In genomic region chr2:142139384-142139783, GRCh38 we compare ENCODE assay signal across 25 cellular contexts. TPM values are rescaled to one million over a fixed set of nuclear protein-coding genes. Genes with fewer than 3 reads are reported as not detected.
"Had no signal": no experiment of that assay in that cellular context is flagged by ENCODE, and none has a peak within 500 bp of the region (broad histone marks: within the 10 kb centered on the region; RNA-seq: fewer than 3 reads in every experiment).

No MANE protein-coding gene starts in this region.

- H3K4me3 Mint-ChIP-seq: activated CD4-positive, alpha-beta memory T cell treated with anti-CD3 and anti-CD28 coated beads, Interleukin-2, amount 10 ng/mL, durations not matched to agents 7 days and 5 days; activated CD4-positive, alpha-beta T cell treated with anti-CD3 and anti-CD28 coated beads, Interleukin-2, amount 10 ng/mL, durations not matched to agents 7 days and 5 days; activated naive CD4-positive, alpha-beta T cell treated with anti-CD3 and anti-CD28 coated beads, Interleukin-2, amount 10 ng/mL, durations not matched to agents 7 days and 5 days; activated naive CD8-positive, alpha-beta T cell treated with anti-CD3 and anti-CD28 coated beads, Interleukin-2, amount 10 ng/mL, durations not matched to agents 7 days and 5 days; activated T-cell treated with anti-CD3 and anti-CD28 coated beads, Interleukin-2, amount 50 U/mL, for 24 hours; central memory CD8-positive, alpha-beta T cell; dendritic cell treated with granulocyte-macrophage colony-stimulating factor and Interleukin-4, amounts not matched to agents 40 ng/mL and 50 ng/mL, for 4 days; endodermal cell had no signal

- H3K27me3 ChIP-seq: foreskin keratinocyte, right atrium auricular region had no signal

- H3K4me1 Mint-ChIP-seq: activated CD4-positive, alpha-beta memory T cell treated with anti-CD3 and anti-CD28 coated beads, Interleukin-2, amount 10 ng/mL, durations not matched to agents 7 days and 5 days; activated CD4-positive, alpha-beta T cell treated with anti-CD3 and anti-CD28 coated beads, Interleukin-2, amount 10 ng/mL, durations not matched to agents 7 days and 5 days; activated naive CD4-positive, alpha-beta T cell treated with anti-CD3 and anti-CD28 coated beads, Interleukin-2, amount 10 ng/mL, durations not matched to agents 7 days and 5 days; activated naive CD8-positive, alpha-beta T cell treated with anti-CD3 and anti-CD28 coated beads, Interleukin-2, amount 10 ng/mL, durations not matched to agents 7 days and 5 days; central memory CD8-positive, alpha-beta T cell; endodermal cell had no signal

- H3K36me3 ChIP-seq: esophagus muscularis mucosa, lower lobe of right lung, pancreas, right atrium auricular region, thoracic aorta had no signal

- DNase-seq: activated CD4-positive, alpha-beta memory T cell treated with anti-CD3 and anti-CD28 coated beads, Interleukin-2, amount 10 ng/mL, durations not matched to agents 7 days and 5 days; activated CD4-positive, alpha-beta T cell treated with anti-CD3 and anti-CD28 coated beads, Interleukin-2, amount 10 ng/mL, durations not matched to agents 7 days and 5 days; activated CD4-positive, CD25-positive, alpha-beta regulatory T cell treated with anti-CD3 and anti-CD28 coated beads, Interleukin-2, amount 50 U/mL, for 72 hours; activated CD8-positive, alpha-beta memory T cell treated with anti-CD3 and anti-CD28 coated beads, Interleukin-2, amount 50 U/mL, for 48 hours; activated gamma-delta T cell; activated naive CD4-positive, alpha-beta T cell treated with anti-CD3 and anti-CD28 coated beads, Interleukin-2, amount 10 ng/mL, durations not matched to agents 7 days and 5 days; activated naive CD8-positive, alpha-beta T cell treated with anti-CD3 and anti-CD28 coated beads, Interleukin-2, amount 10 ng/mL, durations not matched to agents 7 days and 5 days; activated T-cell treated with anti-CD3 and anti-CD28 coated beads, Interleukin-2, amount 50 U/mL, for 24 hours; endodermal cell; kidney glomerular epithelial cell; lower lobe of right lung; mesendoderm; pancreas; psoas muscle; stimulated activated CD4-positive, alpha-beta T cell treated with anti-CD3 and anti-CD28 coated beads, Interleukin-2, amount 100 ng/mL, for 48 hours; stimulated activated naive CD4-positive, alpha-beta T cell treated with Interleukin-2 at 50 U/mL for 16 hours; T-helper 2 cell; trophoblast cell had no signal

- H3K4me1 ChIP-seq: esophagus muscularis mucosa, foreskin keratinocyte, lower lobe of right lung, pancreas, psoas muscle, right atrium auricular region had no signal

- H3K4me3 ChIP-seq: esophagus muscularis mucosa, lower lobe of right lung, pancreas, psoas muscle, right atrium auricular region, thoracic aorta had no signal

- H3K9me3 ChIP-seq: esophagus muscularis mucosa, lower lobe of right lung, pancreas, psoas muscle, right atrium auricular region, thoracic aorta had no signal

- H3K27me3 Mint-ChIP-seq: activated CD4-positive, alpha-beta memory T cell treated with anti-CD3 and anti-CD28 coated beads, Interleukin-2, amount 10 ng/mL, durations not matched to agents 7 days and 5 days; activated CD4-positive, alpha-beta T cell treated with anti-CD3 and anti-CD28 coated beads, Interleukin-2, amount 10 ng/mL, durations not matched to agents 7 days and 5 days; activated naive CD4-positive, alpha-beta T cell treated with anti-CD3 and anti-CD28 coated beads, Interleukin-2, amount 10 ng/mL, durations not matched to agents 7 days and 5 days; activated naive CD8-positive, alpha-beta T cell treated with anti-CD3 and anti-CD28 coated beads, Interleukin-2, amount 10 ng/mL, durations not matched to agents 7 days and 5 days; activated T-cell treated with anti-CD3 and anti-CD28 coated beads, Interleukin-2, amount 50 U/mL, for 24 hours; central memory CD8-positive, alpha-beta T cell had no signal

- ATAC-seq: foreskin keratinocyte, left lobe of liver, lower lobe of right lung, pancreas, psoas muscle had no signal

- H3K9me3 Mint-ChIP-seq: activated CD4-positive, alpha-beta memory T cell treated with anti-CD3 and anti-CD28 coated beads, Interleukin-2, amount 10 ng/mL, durations not matched to agents 7 days and 5 days; activated CD4-positive, alpha-beta T cell treated with anti-CD3 and anti-CD28 coated beads, Interleukin-2, amount 10 ng/mL, durations not matched to agents 7 days and 5 days; activated naive CD4-positive, alpha-beta T cell treated with anti-CD3 and anti-CD28 coated beads, Interleukin-2, amount 10 ng/mL, durations not matched to agents 7 days and 5 days; activated naive CD8-positive, alpha-beta T cell treated with anti-CD3 and anti-CD28 coated beads, Interleukin-2, amount 10 ng/mL, durations not matched to agents 7 days and 5 days; dendritic cell treated with granulocyte-macrophage colony-stimulating factor and Interleukin-4, amounts not matched to agents 40 ng/mL and 50 ng/mL, for 4 days; endodermal cell had no signal

- H3K36me3 Mint-ChIP-seq: activated naive CD4-positive, alpha-beta T cell treated with anti-CD3 and anti-CD28 coated beads, Interleukin-2, amount 10 ng/mL, durations not matched to agents 7 days and 5 days; activated naive CD8-positive, alpha-beta T cell treated with anti-CD3 and anti-CD28 coated beads, Interleukin-2, amount 10 ng/mL, durations not matched to agents 7 days and 5 days had no signal

- H3K27ac Mint-ChIP-seq: activated CD4-positive, alpha-beta memory T cell treated with anti-CD3 and anti-CD28 coated beads, Interleukin-2, amount 10 ng/mL, durations not matched to agents 7 days and 5 days; activated CD4-positive, alpha-beta T cell treated with anti-CD3 and anti-CD28 coated beads, Interleukin-2, amount 10 ng/mL, durations not matched to agents 7 days and 5 days; activated naive CD4-positive, alpha-beta T cell treated with anti-CD3 and anti-CD28 coated beads, Interleukin-2, amount 10 ng/mL, durations not matched to agents 7 days and 5 days; activated naive CD8-positive, alpha-beta T cell treated with anti-CD3 and anti-CD28 coated beads, Interleukin-2, amount 10 ng/mL, durations not matched to agents 7 days and 5 days; activated T-cell treated with anti-CD3 and anti-CD28 coated beads, Interleukin-2, amount 50 U/mL, for 24 hours; dendritic cell treated with granulocyte-macrophage colony-stimulating factor and Interleukin-4, amounts not matched to agents 40 ng/mL and 50 ng/mL, for 4 days; endodermal cell had no signal

- H3K27ac ChIP-seq: esophagus muscularis mucosa, foreskin keratinocyte, lower lobe of right lung, pancreas, psoas muscle, right atrium auricular region, thoracic aorta had no signal

RNA-seq across cellular contexts. Expression of gene LRP1B, which starts 8.6 kb away (rescaled TPM):
- total RNA-seq: activated CD4-positive, alpha-beta memory T cell treated with anti-CD3 and anti-CD28 coated beads, Interleukin-2, amount 10 ng/mL, durations not matched to agents 7 days and 5 days; activated CD4-positive, alpha-beta T cell treated with anti-CD3 and anti-CD28 coated beads, Interleukin-2, amount 10 ng/mL, durations not matched to agents 7 days and 5 days; activated naive CD8-positive, alpha-beta T cell treated with anti-CD3 and anti-CD28 coated beads, Interleukin-2, amount 10 ng/mL, durations not matched to agents 7 days and 5 days; foreskin keratinocyte had no signal
